Comparison of ENCODE assay signal across 8 cellular contexts in the genomic region with DNA sequence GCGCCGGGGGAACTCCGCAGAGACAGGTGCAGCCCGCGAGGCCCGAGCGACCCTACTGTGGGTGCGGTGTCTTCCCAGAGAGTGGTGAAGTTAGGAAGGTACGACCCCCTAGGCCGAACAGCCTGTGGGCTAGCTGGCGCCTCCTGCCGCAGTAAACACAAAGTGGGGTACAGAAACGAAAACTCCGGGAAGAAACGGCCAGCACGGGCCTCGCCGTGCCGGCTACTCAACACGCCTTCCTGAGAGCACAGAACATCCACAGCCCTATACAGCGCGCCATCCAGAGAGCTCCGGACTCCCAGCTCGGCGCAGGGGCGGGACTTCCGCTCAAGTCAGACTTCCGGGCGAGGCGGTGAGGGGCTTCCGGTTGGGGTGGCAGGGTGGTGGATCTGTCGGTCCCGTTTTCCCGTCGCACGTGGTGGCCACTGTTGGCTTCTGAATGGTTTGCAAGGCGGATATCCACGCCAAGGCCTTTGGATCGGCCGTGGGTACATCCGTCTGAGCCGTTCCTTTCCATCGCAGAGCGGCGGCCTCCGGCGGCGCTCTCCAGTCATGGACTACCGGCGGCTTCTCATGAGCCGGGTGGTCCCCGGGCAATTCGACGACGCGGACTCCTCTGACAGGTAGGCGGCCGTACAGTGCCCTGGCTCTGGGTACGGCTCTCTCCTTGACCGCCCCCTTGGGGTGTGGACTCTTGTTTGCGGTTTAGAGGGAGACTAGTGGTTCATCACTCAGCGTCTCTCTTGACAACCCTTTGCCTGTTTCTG. TPM values are rescaled to one million over a fixed set of nuclear protein-coding genes. Genes with fewer than 3 reads are reported as not detected.
DNase-seq lines count a peak whose midpoint lies in the region; ATAC-seq and TF ChIP-seq lines count a peak whose summit lies in the region.

A gene (minus strand): TSS at position 292 of the 767 bp plus-strand sequence. CDS start 2,569 bp downstream, outside the sequence.
A gene (plus strand): TSS at position 358 of the 767 bp plus-strand sequence. CDS start 195 bp downstream, at position 553.

- peak within 1 kb of the TSS; percentile 96 for H3K4me3 Mint-ChIP-seq in activated T-cell treated with anti-CD3 and anti-CD28 coated beads, Interleukin-2, amount 50 U/mL, for 4 hours

- TF ChIP-seq POLR2A in esophagus muscularis mucosa (IDR thresholded peaks at IDR 0.05; ENCODE audit: low read depth) = peak; percentile 35

- peaks cover 19% of the 10 kb centered on the region for H3K36me3 Mint-ChIP-seq in activated T-cell treated with anti-CD3 and anti-CD28 coated beads, Interleukin-2, amount 50 U/mL, for 4 hours (ENCODE audit: insufficient read depth)

- H2AFZ ChIP-seq in PC-3 (ENCODE audit: low read length) = peak within 1 kb of the TSS; percentile 83

- intact Hi-C loops in PC-3 (cut with micrococcal nuclease) = loop anchor here (1.0 kb wide), 2 partner anchors 76 to 152 kb away; a partner anchor contains a TSS
- intact Hi-C loops in esophagus muscularis mucosa (cut with DNase I) = loop anchor here (1.0 to 10.0 kb wide), 2 partner anchors 77 to 105 kb away; no protein-coding TSS in a partner anchor

- peak; percentile 88 for DNase-seq in DMS53 treated with DMSO at 0.1 percent for 48 hours (lab: John Stamatoyannopoulos, UW; ENCODE audit: unreplicated experiment)
- peak; percentile 91 for DNase-seq in Jurkat, Clone E6-1 (ENCODE audit: low read depth, low spot score)
- DNase-seq in PC-3 = peak; percentile 91
- DNase-seq in activated T-cell treated with anti-CD3 and anti-CD28 coated beads, Interleukin-2, amount 50 U/mL, for 4 hours = peak; percentile 94
- peak; percentile 98 for DNase-seq in esophagus muscularis mucosa (ENCODE audit: extremely low spot score)
- peak; percentile 88 for DNase-seq in stimulated activated CD8-positive, alpha-beta memory T cell treated with anti-CD3 and anti-CD28 coated beads, Interleukin-7, amount 100 ng/mL, for 24 hours (ENCODE audit: low read depth)

- H3K9me3 Mint-ChIP-seq in activated T-cell treated with anti-CD3 and anti-CD28 coated beads, Interleukin-2, amount 50 U/mL, for 4 hours = no peaks in the 10 kb centered on the region

- H3K27ac ChIP-seq in PC-3 (ENCODE audit: low read length) = peak within 1 kb of the TSS; percentile 88
- H3K27ac ChIP-seq in esophagus muscularis mucosa (replicated peaks in 1 of 4) = peak within 1 kb of the TSS; percentile 87 to 95 (median 93)
- H3K27ac ChIP-seq in muscle layer of duodenum (ENCODE audit: low read length) = peak within 1 kb of the TSS; percentile 81

- peak within 1 kb of the TSS; percentile 70 for H3K4me3 ChIP-seq in Jurkat, Clone E6-1 (ENCODE audit: low read length)
- H3K4me3 ChIP-seq in PC-3 (ENCODE audit: low read length) = peak within 1 kb of the TSS; percentile 82
- peak within 1 kb of the TSS; percentile 68 to 89 (median 84) for H3K4me3 ChIP-seq in esophagus muscularis mucosa
- peak within 1 kb of the TSS; percentile 83 to 99 for H3K4me3 ChIP-seq in muscle layer of duodenum (ENCODE audit: low read depth in 1 of 2, low read length in 2 of 2)

- TF ChIP-seq CTCF in PC-3 (conservative IDR thresholded peaks at IDR 0.05; ENCODE audit: low read depth, low read length) (no peak), esophagus muscularis mucosa (IDR thresholded peaks at IDR 0.05) (peak in 2 of 3 experiments; percentile 5 to 7)

- peaks cover 42% of the 10 kb centered on the region for H3K79me2 ChIP-seq in PC-3 (ENCODE audit: low read length)

- no peak for TF ChIP-seq EP300 in esophagus muscularis mucosa (IDR thresholded peaks at IDR 0.05)

- peak; percentile 98 for ATAC-seq in GM21717 (IDR thresholded peaks at IDR 0.05; ENCODE audit: unreplicated experiment)
- peak; percentile 96 for ATAC-seq in PC-3
- peak; percentile 96 for ATAC-seq in activated T-cell treated with anti-CD3 and anti-CD28 coated beads, Interleukin-2, amount 50 U/mL, for 4 hours

- no peaks in the 10 kb centered on the region for H3K27me3 ChIP-seq in PC-3 (ENCODE audit: low read length)
- no peaks in the 10 kb centered on the region for H3K27me3 ChIP-seq in esophagus muscularis mucosa
- H3K27me3 ChIP-seq in muscle layer of duodenum (ENCODE audit: low read depth, low read length) = no peaks in the 10 kb centered on the region

- H3K9me3 ChIP-seq in PC-3 (ENCODE audit: low read length) (no peaks in the 10 kb centered on the region), esophagus muscularis mucosa (no peaks in the 10 kb centered on the region), muscle layer of duodenum (ENCODE audit: control insufficient read depth in 1 of 2, low read length in 2 of 2) (no peaks in the 10 kb centered on the region)

- H3K36me3 ChIP-seq in PC-3 (ENCODE audit: low read depth, low read length) = peaks cover 8% of the 10 kb centered on the region; the same call in 1 of the 2 replicates
- peaks cover 0 to 17% (median 13%) of the 10 kb centered on the region in 4 donors for H3K36me3 ChIP-seq in esophagus muscularis mucosa
- peaks cover 4 to 16% of the 10 kb centered on the region in 2 donors for H3K36me3 ChIP-seq in muscle layer of duodenum (ENCODE audit: control insufficient read depth in 1 of 2, insufficient read depth in 2 of 2, low read length in 2 of 2)

- H3K4me2 ChIP-seq in PC-3 (ENCODE audit: low read length) = peak within 1 kb of the TSS; percentile 92

- peaks cover 41% of the 10 kb centered on the region for H3K4me1 Mint-ChIP-seq in activated T-cell treated with anti-CD3 and anti-CD28 coated beads, Interleukin-2, amount 50 U/mL, for 4 hours (ENCODE audit: low read depth)

- H3K9ac ChIP-seq in PC-3 (ENCODE audit: low read length) = peak within 1 kb of the TSS; percentile 95

- no peaks in the 10 kb centered on the region for H3F3A ChIP-seq in PC-3 (ENCODE audit: low read length, unreplicated experiment)

- TSS peak; percentile 80 for BruUV-seq in PC-3 (replicated peaks; lab: Mats Ljungman, UMichigan)

- WGBS in esophagus muscularis mucosa = 0% methylated on average over 23 of the region's 62 CpGs

- H3K9me2 ChIP-seq in PC-3 (replicated peaks; ENCODE audit: low read length) = no peaks in the 10 kb centered on the region

- peaks cover 8% of the 10 kb centered on the region; the same call in 1 of the 2 replicates for H4K20me1 ChIP-seq in PC-3 (ENCODE audit: low read length)

- peaks cover 20% of the 10 kb centered on the region for H3K4me1 ChIP-seq in PC-3 (ENCODE audit: insufficient read depth, low read length)
- H3K4me1 ChIP-seq in esophagus muscularis mucosa = peaks cover 16 to 33% (median 30%) of the 10 kb centered on the region in 4 donors
- H3K4me1 ChIP-seq in muscle layer of duodenum (ENCODE audit: control insufficient read depth in 1 of 2, insufficient read depth in 2 of 2, low read length in 2 of 2) = peaks cover 4 to 18% of the 10 kb centered on the region in 2 donors

- CTCF ChIA-PET in PC-3 (lab: Charles Lee) = interaction anchor here (0.5 to 0.6 kb wide), 2 partner anchors 148 to 154 kb away, joined by 3 to 4 read pairs; no protein-coding TSS in a partner anchor

- no peaks in the 10 kb centered on the region for H3K27me3 Mint-ChIP-seq in activated T-cell treated with anti-CD3 and anti-CD28 coated beads, Interleukin-2, amount 50 U/mL, for 4 hours (ENCODE audit: low read depth)

- POLR2A ChIA-PET in PC-3 (lab: Charles Lee; ENCODE audit: unreplicated experiment) = interaction anchor here (1.0 kb wide), 1 partner anchor 200 kb away, joined by 7 read pairs; a partner anchor contains a TSS

RNA-seq across cellular contexts. Expression of the first gene that starts in this region (rescaled TPM):
- polyA plus RNA-seq in Jurkat, Clone E6-1 (2012; ENCODE audit: insufficient read depth, insufficient read length) = not detected
- total RNA-seq in PC-3 (2014; rRNA removed) (0.29 TPM in 1 of 2 replicates, not detected in the other), esophagus muscularis mucosa (not detected)
- under 1 TPM; 0.10 to 0.16 (median 0.13) TPM for total RNA-seq in activated T-cell treated with anti-CD3 and anti-CD28 coated beads, Interleukin-2, amount 50 U/mL, for 4 hours

RNA-seq across cellular contexts. Expression of the second gene that starts in this region (rescaled TPM):
- 55.6 TPM for polyA plus RNA-seq in Jurkat, Clone E6-1 (2012; ENCODE audit: insufficient read depth, insufficient read length)
- total RNA-seq in PC-3 (2014; rRNA removed) = 29.8 and 39.9 TPM in 2 replicates
- total RNA-seq in activated T-cell treated with anti-CD3 and anti-CD28 coated beads, Interleukin-2, amount 50 U/mL, for 4 hours = 10 to 100 TPM; 92.6 to 99.1 (median 95.9) TPM
- total RNA-seq in esophagus muscularis mucosa = 10 to 100 TPM; 14.1 to 20.2 (median 17.5) TPM

Comparison
In these comparisons a context has a peak if more than half of its experiments do, and no peak if none do; other contexts are left out.
1. Peak in every context shown above with its lines: DNase-seq, ATAC-seq, H3K4me3 ChIP-seq and H3K27ac ChIP-seq.